Comparison of ENCODE assay signal across 23 cellular contexts in genomic region chr1:153688736-153689328, GRCh38. TPM values are rescaled to one million over a fixed set of nuclear protein-coding genes. Genes with fewer than 3 reads are reported as not detected.
DNase-seq lines count a peak whose midpoint lies in the region; ATAC-seq, FAIRE-seq and TF ChIP-seq lines count a peak whose summit lies in the region.
"Had no signal": no experiment of that assay in that cellular context is flagged by ENCODE, and none has a peak within 500 bp of the region (broad histone marks: within the 10 kb centered on the region; RNA-seq: fewer than 3 reads in every experiment).

No MANE protein-coding gene starts in this region.

- H3K9me3 ChIP-seq in SK-N-SH (no peaks in the 10 kb centered on the region), K562 (replicated peaks; ENCODE audit: control insufficient read depth, insufficient read depth, low read depth, low read length) (no peaks in the 10 kb centered on the region)
- H3K9me3 ChIP-seq: SJCRH30 had no signal

- H3K27me3 ChIP-seq in SK-N-SH (ENCODE audit: insufficient read depth), result no peaks in the 10 kb centered on the region; the same call in 1 of the 2 replicates
- peaks cover 0 to 6% of the 10 kb centered on the region in 2 experiments; a peak in 1 of 5 replicates for H3K27me3 ChIP-seq in K562 (ENCODE audit: control insufficient read depth in 2 of 2, insufficient read depth in 2 of 2, low read length in 2 of 2)

- H3K79me2 ChIP-seq in SK-N-SH (ENCODE audit: insufficient read depth) (no peaks in the 10 kb centered on the region), K562 (ENCODE audit: control insufficient read depth, insufficient read depth, low read length) (no peaks in the 10 kb centered on the region)

- no peaks in the 10 kb centered on the region for H4K20me1 ChIP-seq in SK-N-SH (ENCODE audit: insufficient read depth)
- no peaks in the 10 kb centered on the region for H4K20me1 ChIP-seq in K562 (replicated peaks; ENCODE audit: control insufficient read depth, insufficient read depth, low read length)

- H3K9me3 Mint-ChIP-seq in naive B cell, result no peaks in the 10 kb centered on the region
- H3K9me3 Mint-ChIP-seq in activated T-cell treated with anti-CD3 and anti-CD28 coated beads, Interleukin-2, amount 50 U/mL, for 72 hours, result no peaks in the 10 kb centered on the region
- H3K9me3 Mint-ChIP-seq: CD8-positive, alpha-beta T cell had no signal

- 83% methylated on average over 13 of the region's 18 CpGs for WGBS in SK-N-SH (ENCODE audit: low lambda C conversion rate)
- WGBS in K562 (ENCODE audit: insufficient coverage, low coverage, missing lambda C conversion rate), result 66% methylated on average over 15 of the region's 18 CpGs

- H3K4me2 ChIP-seq in SK-N-SH, result no peak overlapping the region
- H3K4me2 ChIP-seq in K562 (ENCODE audit: insufficient read depth, low read length), result no peak overlapping the region

- H3K36me3 ChIP-seq in SK-N-SH (replicated peaks in 1 of 2; ENCODE audit: control insufficient read depth in 1 of 2, insufficient read depth in 2 of 2, low read length in 1 of 2) (no peaks in the 10 kb centered on the region), K562 (ENCODE audit: control insufficient read depth, insufficient read depth, low read length) (no peaks in the 10 kb centered on the region)
- H3K36me3 ChIP-seq: SJCRH30 had no signal

- no peak for FAIRE-seq in K562 (lab: Jason Lieb, UNC)
- FAIRE-seq: RCC 7860 had no signal

- no TSS peak for BruUV-seq in K562 (replicated peaks; lab: Mats Ljungman, UMichigan)

- H2AFZ ChIP-seq in SK-N-SH (ENCODE audit: low read depth), result no peak overlapping the region
- H2AFZ ChIP-seq in K562 (ENCODE audit: low read depth, low read length), result peak overlapping the region; percentile 58; the same call in 1 of the 2 replicates

- no peak overlapping the region for H3K4me3 Mint-ChIP-seq in naive B cell
- no peak overlapping the region for H3K4me3 Mint-ChIP-seq in activated T-cell treated with anti-CD3 and anti-CD28 coated beads, Interleukin-2, amount 50 U/mL, for 72 hours
- H3K4me3 Mint-ChIP-seq: CD8-positive, alpha-beta T cell had no signal

- intact Hi-C loops in K562 (cut with micrococcal nuclease), result no loop called here

- CTCF ChIA-PET in SK-N-SH (lab: Yijun Ruan, JAX), result interaction anchor here (0.6 to 1.8 kb wide), 2 partner anchors 9 to 28 kb away, joined by 3 to 14 read pairs; partner anchors contain the start of gene NPR1
- CTCF ChIA-PET in K562 (lab: Yijun Ruan, JAX; ENCODE audit: low intra/inter-chr PET ratio), result no interaction called here

- H3K27ac ChIP-seq in SK-N-SH (ENCODE audit: low read depth in 2 of 2, low read length in 1 of 2) (no peak overlapping the region), K562 (ENCODE audit: extremely low read depth, low read depth, low read length) (no peak overlapping the region)
- H3K27ac ChIP-seq: 22Rv1, SJCRH30 had no signal

- ATAC-seq in SK-N-SH treated with all-trans-retinoic acid at 6 μM for 48 hours, result no peak
- no peak for ATAC-seq in K562
- peak; percentile 27 to 35 for ATAC-seq in naive B cell (ENCODE audit: low read depth in 2 of 2)
- no peak for ATAC-seq in GM18505 (IDR thresholded peaks at IDR 0.05; ENCODE audit: unreplicated experiment)
- ATAC-seq in activated T-cell treated with anti-CD3 and anti-CD28 coated beads, Interleukin-2, amount 50 U/mL, for 72 hours (replicated peaks in 1 of 2), result no peak
- ATAC-seq: CD8-positive, alpha-beta T cell had no signal

- H3K9ac ChIP-seq in SK-N-SH (no peak overlapping the region), K562 (ENCODE audit: insufficient read depth in 1 of 2, low read depth in 2 of 2, low read length in 2 of 2) (0 out of 4 replicates have a peak overlapping the region, but pooled peaks of 1 of the 2 experiments have one; percentile 51)

- H3K9me2 ChIP-seq in SK-N-SH, result no peaks in the 10 kb centered on the region

- TF ChIP-seq EP300 in SK-N-SH (IDR thresholded peaks at IDR 0.05; ENCODE audit: borderline replicate concordance in 1 of 2, low read depth in 1 of 2, low read length in 1 of 2) (no peak), K562 (IDR thresholded peaks at IDR 0.05; ENCODE audit: low read length) (no peak)

- DNase-seq in SK-N-SH, result peak; percentile 12
- DNase-seq in K562 (ENCODE audit: extremely low read depth in 1 of 4, low spot score in 3 of 4), result no peak
- DNase-seq in naive B cell, result no peak
- no peak for DNase-seq in activated T-cell treated with anti-CD3 and anti-CD28 coated beads, Interleukin-2, amount 50 U/mL, for 1 hour
- no peak for DNase-seq in activated T-cell treated with anti-CD3 and anti-CD28 coated beads, Interleukin-2, amount 50 U/mL, for 72 hours
- no peak for DNase-seq in NCI-H526 treated with DMSO at 0.1 percent for 48 hours (lab: John Stamatoyannopoulos, UW)
- DNase-seq: ACHN; C1 segment of cervical spinal cord; Calu3; CD8-positive, alpha-beta T cell; DMS53; GF-D8; GOT3; NCI-H1105 treated with DMSO at 0.1 percent for 48 hours; NCI-H2029 treated with DMSO at 0.1 percent for 48 hours; NCI-H345; NCI-H524; OCI-M1; SJCRH30 had no signal

- in situ Hi-C loops in K562 (cut with MboI), result no loop called here

- H3K4me1 ChIP-seq in SK-N-SH (ENCODE audit: control insufficient read depth in 1 of 2, insufficient read depth in 2 of 2, low read depth in 1 of 2, low read length in 1 of 2) (no peaks in the 10 kb centered on the region; a peak in 1 of 4 replicates), K562 (replicated peaks in 1 of 2; ENCODE audit: control insufficient read depth in 2 of 2, insufficient read depth in 2 of 2, low read length in 2 of 2) (peaks cover 3 to 23% of the 10 kb centered on the region in 2 experiments; a peak in 4 of 5 replicates)
- H3K4me1 ChIP-seq: SJCRH30 had no signal

- no peaks in the 10 kb centered on the region for H3K36me3 Mint-ChIP-seq in naive B cell
- H3K36me3 Mint-ChIP-seq in activated T-cell treated with anti-CD3 and anti-CD28 coated beads, Interleukin-2, amount 50 U/mL, for 72 hours (ENCODE audit: insufficient read depth in 2 of 2), result no peaks in the 10 kb centered on the region
- H3K36me3 Mint-ChIP-seq: CD8-positive, alpha-beta T cell had no signal

- H3K4me3 ChIP-seq in SK-N-SH (ENCODE audit: low read depth in 2 of 2, low read length in 1 of 2) (no peak overlapping the region), K562 (no peak overlapping the region)
- H3K4me3 ChIP-seq: SJCRH30 had no signal

- H3K4me1 Mint-ChIP-seq in naive B cell, result peaks cover 6 to 13% (median 10%) of the 10 kb centered on the region in 3 donors
- no peaks in the 10 kb centered on the region for H3K4me1 Mint-ChIP-seq in activated T-cell treated with anti-CD3 and anti-CD28 coated beads, Interleukin-2, amount 50 U/mL, for 72 hours (ENCODE audit: low read depth)

- no peak for TF ChIP-seq RAD21 in SK-N-SH (IDR thresholded peaks at IDR 0.05; ENCODE audit: low read length)
- TF ChIP-seq RAD21 in K562 (CRISPR knock-in tag; conservative IDR thresholded peaks at IDR 0.05 in 1 of 2, IDR thresholded peaks at IDR 0.05 in 1 of 2), result no peak

- H3K27ac Mint-ChIP-seq in naive B cell, result peak overlapping the region in 3 of 6 donors; percentile 15 to 87 (median 31)
- H3K27ac Mint-ChIP-seq in activated T-cell treated with anti-CD3 and anti-CD28 coated beads, Interleukin-2, amount 50 U/mL, for 72 hours, result no peak overlapping the region
- H3K27ac Mint-ChIP-seq: CD8-positive, alpha-beta T cell had no signal

- peaks cover 3 to 32% (median 24%) of the 10 kb centered on the region in 3 donors for H3K27me3 Mint-ChIP-seq in naive B cell
- H3K27me3 Mint-ChIP-seq in activated T-cell treated with anti-CD3 and anti-CD28 coated beads, Interleukin-2, amount 50 U/mL, for 72 hours (ENCODE audit: low read depth), result peaks cover 12% of the 10 kb centered on the region

- no peaks in the 10 kb centered on the region for H3F3A ChIP-seq in SK-N-SH (replicated peaks; ENCODE audit: insufficient read depth)

- TF ChIP-seq CTCF in SK-N-SH (IDR thresholded peaks at IDR 0.05) (no peak), K562 (IDR thresholded peaks at IDR 0.05 in 2 of 3, conservative IDR thresholded peaks at IDR 0.05 in 1 of 3; ENCODE audit: insufficient read depth in 2 of 3, low read depth in 1 of 3, low read length in 3 of 3) (no peak)

- TF ChIP-seq POLR2A in K562 (conservative IDR thresholded peaks at IDR 0.05) (no peak), GM18505 (IDR thresholded peaks at IDR 0.05; ENCODE audit: borderline replicate concordance, extremely low read depth, insufficient read depth, insufficient read length) (no peak)

- POLR2A ChIA-PET in SK-N-SH (lab: Yijun Ruan, JAX), result no interaction called here
- POLR2A ChIA-PET in K562 (lab: Yijun Ruan, JAX), result interaction anchor here (1.1 kb wide), 1 partner anchor 139 kb away, joined by 4 read pairs; no protein-coding TSS in a partner anchor

- H3K9me1 ChIP-seq in K562 (ENCODE audit: control insufficient read depth, insufficient read depth, low read length), result peaks cover 3% of the 10 kb centered on the region

RNA-seq across cellular contexts. Expression of gene NPR1, which starts 10.3 kb away (rescaled TPM):
- polyA plus RNA-seq in SK-N-SH (2012; rRNA removed), result 0.05 and 0.12 TPM in 2 replicates
- polyA plus RNA-seq in SK-N-SH (2012; cell fraction: cytosol; rRNA removed), result 0.01 and 0.08 TPM in 2 replicates
- polyA plus RNA-seq in SK-N-SH (2012; cell fraction: nucleus; rRNA removed), result 0.26 and 0.60 TPM in 2 replicates
- total RNA-seq in K562 (2011; cell fraction: chromatin; rRNA removed; ENCODE audit: low replicate concordance), result 0.58 TPM in 1 of 2 replicates, not detected in the other
- 0.13 and 0.17 TPM in 2 replicates for total RNA-seq in K562 (2011; cell fraction: nucleolus; rRNA removed)
- total RNA-seq in K562 (2011; cell fraction: nucleoplasm; rRNA removed), result not detected in 2 replicates
- total RNA-seq in K562 (2014; rRNA removed), result 0.05 TPM in 1 of 2 replicates, not detected in the other
- total RNA-seq in K562 (2014; rRNA removed; fragmentation: Illumina TruSeq; extraction: Trizol), result not detected in 2 replicates
- not detected in 2 replicates for total RNA-seq in K562 (2015; rRNA removed; fragmentation: Illumina TruSeq; extraction: Trizol)
- 0.04 and 0.16 TPM in 2 replicates for total RNA-seq in K562 (2021)
- polyA plus RNA-seq in K562 (2011; rRNA removed), result 0.06 TPM in 1 of 2 replicates, not detected in the other
- 0.12 TPM in 1 of 2 replicates, not detected in the other for polyA plus RNA-seq in K562 (2011; cell fraction: cytosol; rRNA removed)
- 0.06 and 0.26 TPM in 2 replicates for polyA plus RNA-seq in K562 (2011; cell fraction: nucleus; rRNA removed)
- polyA plus RNA-seq in K562 (2012), result 0.01 and 0.03 TPM in 2 replicates
- polyA plus RNA-seq in K562 (2014; fragmentation: Illumina TruSeq; extraction: Trizol), result not detected in 2 replicates
- polyA plus RNA-seq in K562 (2014; fragmentation: Nextera tagmentation; extraction: Ambion mirVana), result not detected
- not detected in 2 replicates for polyA plus RNA-seq in K562 (2014; rRNA removed)
- not detected in 2 replicates for polyA minus RNA-seq in K562 (2011; rRNA and poly(A)+ RNA removed)
- polyA minus RNA-seq in K562 (2011; cell fraction: cytosol; rRNA and poly(A)+ RNA removed), result 0.48 and 1.6 TPM in 2 replicates
- polyA minus RNA-seq in K562 (2011; cell fraction: nucleus; rRNA and poly(A)+ RNA removed), result 0.13 TPM in 1 of 2 replicates, not detected in the other
- polyA plus RNA-seq in naive B cell (ENCODE audit: low read depth in 6 of 6), result not detected
- total RNA-seq in activated T-cell treated with anti-CD3 and anti-CD28 coated beads, Interleukin-2, amount 50 U/mL, for 72 hours, result under 1 TPM; 0.07 to 0.29 TPM
- total RNA-seq: Calu3; CD8-positive, alpha-beta T cell had no signal

RNA-seq across cellular contexts. Expression of gene ILF2, which starts 18.0 kb away (rescaled TPM):
- polyA plus RNA-seq in SK-N-SH (2012; rRNA removed) (189 and 236 TPM in 2 replicates), K562 (2011; rRNA removed) (632 and 726 TPM in 2 replicates), K562 (2014; fragmentation: Illumina TruSeq; extraction: Trizol) (544 and 664 TPM in 2 replicates), K562 (2014; fragmentation: Nextera tagmentation; extraction: Ambion mirVana) (100 to 1,000 TPM; 459 to 642 TPM), K562 (2014; rRNA removed) (305 and 356 TPM in 2 replicates), naive B cell (ENCODE audit: low read depth in 6 of 6) (100 to 1,000 TPM; 124 to 202 (median 134) TPM)
- 221 and 224 TPM in 2 replicates for polyA plus RNA-seq in SK-N-SH (2012; cell fraction: cytosol; rRNA removed)
- polyA plus RNA-seq in SK-N-SH (2012; cell fraction: nucleus; rRNA removed), result 123 and 180 TPM in 2 replicates
- total RNA-seq in K562 (2011; cell fraction: chromatin; rRNA removed; ENCODE audit: low replicate concordance), result 167 and 217 TPM in 2 replicates
- total RNA-seq in K562 (2011; cell fraction: nucleolus; rRNA removed), result 160 TPM in 2 replicates
- total RNA-seq in K562 (2011; cell fraction: nucleoplasm; rRNA removed), result 148 and 169 TPM in 2 replicates
- total RNA-seq in K562 (2014; rRNA removed) (282 and 331 TPM in 2 replicates), K562 (2014; rRNA removed; fragmentation: Illumina TruSeq; extraction: Trizol) (474 and 498 TPM in 2 replicates), K562 (2015; rRNA removed; fragmentation: Illumina TruSeq; extraction: Trizol) (482 and 491 TPM in 2 replicates), K562 (2021) (313 and 315 TPM in 2 replicates)
- 415 and 502 TPM in 2 replicates for polyA plus RNA-seq in K562 (2011; cell fraction: cytosol; rRNA removed)
- 264 and 364 TPM in 2 replicates for polyA plus RNA-seq in K562 (2011; cell fraction: nucleus; rRNA removed)
- 325 and 353 TPM in 2 replicates for polyA plus RNA-seq in K562 (2012)
- polyA minus RNA-seq in K562 (2011; rRNA and poly(A)+ RNA removed), result 480 and 562 TPM in 2 replicates
- 157 and 219 TPM in 2 replicates for polyA minus RNA-seq in K562 (2011; cell fraction: cytosol; rRNA and poly(A)+ RNA removed)
- 57.8 and 119 TPM in 2 replicates for polyA minus RNA-seq in K562 (2011; cell fraction: nucleus; rRNA and poly(A)+ RNA removed)
- 100 to 1,000 TPM; 245 to 312 TPM for total RNA-seq in activated T-cell treated with anti-CD3 and anti-CD28 coated beads, Interleukin-2, amount 50 U/mL, for 72 hours

RNA-seq across cellular contexts. Expression of gene SNAPIN, which starts 30.3 kb away (rescaled TPM):
- polyA plus RNA-seq in SK-N-SH (2012; rRNA removed), result 57.6 and 61.7 TPM in 2 replicates
- 56.7 and 57.6 TPM in 2 replicates for polyA plus RNA-seq in SK-N-SH (2012; cell fraction: cytosol; rRNA removed)
- 41.7 and 45.5 TPM in 2 replicates for polyA plus RNA-seq in SK-N-SH (2012; cell fraction: nucleus; rRNA removed)
- total RNA-seq in K562 (2011; cell fraction: chromatin; rRNA removed; ENCODE audit: low replicate concordance), result 8.7 and 14.0 TPM in 2 replicates
- 14.8 and 16.6 TPM in 2 replicates for total RNA-seq in K562 (2011; cell fraction: nucleolus; rRNA removed)
- total RNA-seq in K562 (2011; cell fraction: nucleoplasm; rRNA removed), result 14.4 and 14.7 TPM in 2 replicates
- total RNA-seq in K562 (2014; rRNA removed), result 36.0 and 36.7 TPM in 2 replicates
- total RNA-seq in K562 (2014; rRNA removed; fragmentation: Illumina TruSeq; extraction: Trizol), result 26.5 and 27.8 TPM in 2 replicates
- 31.3 and 32.3 TPM in 2 replicates for total RNA-seq in K562 (2015; rRNA removed; fragmentation: Illumina TruSeq; extraction: Trizol)
- 24.6 and 26.6 TPM in 2 replicates for total RNA-seq in K562 (2021)
- 32.8 and 36.8 TPM in 2 replicates for polyA plus RNA-seq in K562 (2011; rRNA removed)
- polyA plus RNA-seq in K562 (2011; cell fraction: cytosol; rRNA removed), result 36.0 and 39.1 TPM in 2 replicates
- 25.2 and 27.6 TPM in 2 replicates for polyA plus RNA-seq in K562 (2011; cell fraction: nucleus; rRNA removed)
- 28.4 and 30.6 TPM in 2 replicates for polyA plus RNA-seq in K562 (2012)
- 33.5 and 42.4 TPM in 2 replicates for polyA plus RNA-seq in K562 (2014; fragmentation: Illumina TruSeq; extraction: Trizol)
- polyA plus RNA-seq in K562 (2014; fragmentation: Nextera tagmentation; extraction: Ambion mirVana), result 10 to 100 TPM; 11.2 to 15.8 TPM
- 42.4 and 43.9 TPM in 2 replicates for polyA plus RNA-seq in K562 (2014; rRNA removed)
- 10.2 and 10.5 TPM in 2 replicates for polyA minus RNA-seq in K562 (2011; rRNA and poly(A)+ RNA removed)
- polyA minus RNA-seq in K562 (2011; cell fraction: cytosol; rRNA and poly(A)+ RNA removed), result 3.1 and 9.0 TPM in 2 replicates
- 5.9 and 8.8 TPM in 2 replicates for polyA minus RNA-seq in K562 (2011; cell fraction: nucleus; rRNA and poly(A)+ RNA removed)
- 100 to 1,000 TPM in 2 of 6 donors, 10 to 100 TPM in 4; 51.1 to 111 (median 90.1) TPM for polyA plus RNA-seq in naive B cell (ENCODE audit: low read depth in 6 of 6)
- total RNA-seq in activated T-cell treated with anti-CD3 and anti-CD28 coated beads, Interleukin-2, amount 50 U/mL, for 72 hours, result 10 to 100 TPM; 31.1 to 31.8 TPM

RNA-seq across cellular contexts. Expression of gene INTS3, which starts 39.0 kb away (rescaled TPM):
- 64.3 and 80.9 TPM in 2 replicates for polyA plus RNA-seq in SK-N-SH (2012; rRNA removed)
- 26.1 and 30.5 TPM in 2 replicates for polyA plus RNA-seq in SK-N-SH (2012; cell fraction: cytosol; rRNA removed)
- polyA plus RNA-seq in SK-N-SH (2012; cell fraction: nucleus; rRNA removed), result 414 and 457 TPM in 2 replicates
- total RNA-seq in K562 (2011; cell fraction: chromatin; rRNA removed; ENCODE audit: low replicate concordance), result 186 and 226 TPM in 2 replicates
- 87.4 and 90.9 TPM in 2 replicates for total RNA-seq in K562 (2011; cell fraction: nucleolus; rRNA removed)
- total RNA-seq in K562 (2011; cell fraction: nucleoplasm; rRNA removed), result 121 and 131 TPM in 2 replicates
- 11.4 and 15.5 TPM in 2 replicates for total RNA-seq in K562 (2014; rRNA removed)
- 12.2 and 14.3 TPM in 2 replicates for total RNA-seq in K562 (2014; rRNA removed; fragmentation: Illumina TruSeq; extraction: Trizol)
- total RNA-seq in K562 (2015; rRNA removed; fragmentation: Illumina TruSeq; extraction: Trizol), result 14.9 and 15.6 TPM in 2 replicates
- 23.6 and 24.1 TPM in 2 replicates for total RNA-seq in K562 (2021)
- 16.6 and 35.4 TPM in 2 replicates for polyA plus RNA-seq in K562 (2011; rRNA removed)
- 11.3 and 19.7 TPM in 2 replicates for polyA plus RNA-seq in K562 (2011; cell fraction: cytosol; rRNA removed)
- polyA plus RNA-seq in K562 (2011; cell fraction: nucleus; rRNA removed), result 134 and 147 TPM in 2 replicates
- polyA plus RNA-seq in K562 (2012), result 21.2 and 29.9 TPM in 2 replicates
- polyA plus RNA-seq in K562 (2014; fragmentation: Illumina TruSeq; extraction: Trizol), result 17.2 and 20.4 TPM in 2 replicates
- 1 to 10 TPM; 6.3 to 7.8 TPM for polyA plus RNA-seq in K562 (2014; fragmentation: Nextera tagmentation; extraction: Ambion mirVana)
- 13.2 and 15.3 TPM in 2 replicates for polyA plus RNA-seq in K562 (2014; rRNA removed)
- 26.3 and 30.0 TPM in 2 replicates for polyA minus RNA-seq in K562 (2011; rRNA and poly(A)+ RNA removed)
- 15.4 and 18.2 TPM in 2 replicates for polyA minus RNA-seq in K562 (2011; cell fraction: cytosol; rRNA and poly(A)+ RNA removed)
- 27.9 and 49.8 TPM in 2 replicates for polyA minus RNA-seq in K562 (2011; cell fraction: nucleus; rRNA and poly(A)+ RNA removed)
- 10 to 100 TPM in 5 of 6 donors, 1 to 10 TPM in 1; 6.0 to 15.1 (median 11.5) TPM for polyA plus RNA-seq in naive B cell (ENCODE audit: low read depth in 6 of 6)
- 10 to 100 TPM; 62.6 to 70.8 TPM for total RNA-seq in activated T-cell treated with anti-CD3 and anti-CD28 coated beads, Interleukin-2, amount 50 U/mL, for 72 hours

RNA-seq across cellular contexts. Expression of gene CHTOP, which starts 55.0 kb away (rescaled TPM):
- polyA plus RNA-seq in SK-N-SH (2012; rRNA removed), result 76.7 and 84.9 TPM in 2 replicates
- polyA plus RNA-seq in SK-N-SH (2012; cell fraction: cytosol; rRNA removed), result 63.8 and 71.2 TPM in 2 replicates
- polyA plus RNA-seq in SK-N-SH (2012; cell fraction: nucleus; rRNA removed), result 96.8 and 111 TPM in 2 replicates
- total RNA-seq in K562 (2011; cell fraction: chromatin; rRNA removed; ENCODE audit: low replicate concordance), result 128 and 182 TPM in 2 replicates
- 86.2 and 96.9 TPM in 2 replicates for total RNA-seq in K562 (2011; cell fraction: nucleolus; rRNA removed)
- total RNA-seq in K562 (2011; cell fraction: nucleoplasm; rRNA removed), result 171 and 245 TPM in 2 replicates
- total RNA-seq in K562 (2014; rRNA removed), result 60.8 and 75.6 TPM in 2 replicates
- 53.0 and 54.8 TPM in 2 replicates for total RNA-seq in K562 (2014; rRNA removed; fragmentation: Illumina TruSeq; extraction: Trizol)
- total RNA-seq in K562 (2015; rRNA removed; fragmentation: Illumina TruSeq; extraction: Trizol), result 57.2 and 60.4 TPM in 2 replicates
- 79.2 and 79.6 TPM in 2 replicates for total RNA-seq in K562 (2021)
- 82.7 and 91.8 TPM in 2 replicates for polyA plus RNA-seq in K562 (2011; rRNA removed)
- polyA plus RNA-seq in K562 (2011; cell fraction: cytosol; rRNA removed), result 56.0 and 71.7 TPM in 2 replicates
- polyA plus RNA-seq in K562 (2011; cell fraction: nucleus; rRNA removed), result 78.6 and 81.6 TPM in 2 replicates
- polyA plus RNA-seq in K562 (2012), result 59.7 and 63.1 TPM in 2 replicates
- 68.2 and 68.3 TPM in 2 replicates for polyA plus RNA-seq in K562 (2014; fragmentation: Illumina TruSeq; extraction: Trizol)
- polyA plus RNA-seq in K562 (2014; fragmentation: Nextera tagmentation; extraction: Ambion mirVana), result 10 to 100 TPM; 10.2 to 10.3 TPM
- polyA plus RNA-seq in K562 (2014; rRNA removed), result 87.8 and 94.0 TPM in 2 replicates
- 67.2 and 81.2 TPM in 2 replicates for polyA minus RNA-seq in K562 (2011; rRNA and poly(A)+ RNA removed)
- polyA minus RNA-seq in K562 (2011; cell fraction: cytosol; rRNA and poly(A)+ RNA removed), result 25.4 and 25.8 TPM in 2 replicates
- 61.4 and 84.9 TPM in 2 replicates for polyA minus RNA-seq in K562 (2011; cell fraction: nucleus; rRNA and poly(A)+ RNA removed)
- polyA plus RNA-seq in naive B cell (ENCODE audit: low read depth in 6 of 6), result 10 to 100 TPM; 43.3 to 94.4 (median 54.4) TPM
- total RNA-seq in activated T-cell treated with anti-CD3 and anti-CD28 coated beads, Interleukin-2, amount 50 U/mL, for 72 hours, result 100 to 1,000 TPM in 1 of 2 donors, 10 to 100 TPM in 1; 95.8 to 107 TPM

Comparison
In these comparisons a context has a peak if more than half of its experiments do, and no peak if none do; other contexts are left out.
1. ATAC-seq: peak in naive B cell (2 of 2); none in SK-N-SH treated with all-trans-retinoic acid at 6 μM for 48 hours (single experiment), K562 (single experiment), GM18505 (single experiment) and activated T-cell treated with anti-CD3 and anti-CD28 coated beads, Interleukin-2, amount 50 U/mL, for 72 hours (0 of 2).